Comparison of ENCODE assay signal across 19 cellular contexts in genomic region chr14:98290596-98290995, GRCh38.
DNase-seq lines count a peak whose midpoint lies in the region; ATAC-seq and TF ChIP-seq lines count a peak whose summit lies in the region.
"Had no signal": no experiment of that assay in that cellular context is flagged by ENCODE, and none has a peak within 500 bp of the region (broad histone marks: within the 10 kb centered on the region; RNA-seq: fewer than 3 reads in every experiment).

No MANE protein-coding gene starts in this region.

- TF ChIP-seq CTCF in kidney epithelial cell (IDR thresholded peaks at IDR 0.05; ENCODE audit: insufficient read depth, low read length, poor library complexity, severe bottlenecking), result no peak

- ATAC-seq in activated naive CD8-positive, alpha-beta T cell treated with anti-CD3 and anti-CD28 coated beads, Interleukin-2, amount 50 U/mL, for 24 hours, result peak; percentile 36
- ATAC-seq in HG03280 (IDR thresholded peaks at IDR 0.05; ENCODE audit: unreplicated experiment), result no peak
- ATAC-seq: K562, left lung, SK-N-SH treated with all-trans-retinoic acid at 6 μM for 48 hours had no signal

- no peak overlapping the region for H3K4me3 Mint-ChIP-seq in activated naive CD8-positive, alpha-beta T cell treated with anti-CD3 and anti-CD28 coated beads, Interleukin-2, amount 50 U/mL, for 24 hours
- no peak overlapping the region for H3K4me3 Mint-ChIP-seq in activated naive CD8-positive, alpha-beta T cell treated with anti-CD3 and anti-CD28 coated beads for 36 hours
- H3K4me3 Mint-ChIP-seq: HFFc6, neural progenitor cell had no signal

- H3K27me3 ChIP-seq in kidney epithelial cell (ENCODE audit: control insufficient read depth, insufficient read depth, low read length), result no peaks in the 10 kb centered on the region
- H3K27me3 ChIP-seq: left lung, neural progenitor cell had no signal

- peak; percentile 4 for DNase-seq in activated naive CD8-positive, alpha-beta T cell treated with anti-CD3 and anti-CD28 coated beads, Interleukin-2, amount 50 U/mL, for 24 hours
- DNase-seq in activated naive CD8-positive, alpha-beta T cell treated with anti-CD3 and anti-CD28 coated beads for 36 hours, result no peak
- DNase-seq in activated T-cell treated with anti-CD3 and anti-CD28 coated beads, Interleukin-2, amount 50 U/mL, for 48 hours, result peak; percentile 27 to 35
- peak; percentile 25 for DNase-seq in kidney epithelial cell (ENCODE audit: low read depth)
- no peak for DNase-seq in NCI-H2171 treated with DMSO at 0.1 percent for 48 hours (lab: John Stamatoyannopoulos, UW)
- no peak for DNase-seq in T-helper 2 cell
- DNase-seq: activated CD4-positive, alpha-beta T cell treated with anti-CD3 and anti-CD28 coated beads for 1 hour; caudate nucleus; EL; HFFc6; left lung; NCI-H187; NCI-H226; T1000 had no signal

- H3K36me3 Mint-ChIP-seq in activated naive CD8-positive, alpha-beta T cell treated with anti-CD3 and anti-CD28 coated beads, Interleukin-2, amount 50 U/mL, for 24 hours (ENCODE audit: low read depth), result no peaks in the 10 kb centered on the region
- no peaks in the 10 kb centered on the region for H3K36me3 Mint-ChIP-seq in activated naive CD8-positive, alpha-beta T cell treated with anti-CD3 and anti-CD28 coated beads for 36 hours
- H3K36me3 Mint-ChIP-seq: neural progenitor cell had no signal

- H3K9me3 Mint-ChIP-seq in activated naive CD8-positive, alpha-beta T cell treated with anti-CD3 and anti-CD28 coated beads, Interleukin-2, amount 50 U/mL, for 24 hours, result no peaks in the 10 kb centered on the region
- no peaks in the 10 kb centered on the region for H3K9me3 Mint-ChIP-seq in activated naive CD8-positive, alpha-beta T cell treated with anti-CD3 and anti-CD28 coated beads for 36 hours

- peaks cover 2% of the 10 kb centered on the region for H3K4me1 Mint-ChIP-seq in activated naive CD8-positive, alpha-beta T cell treated with anti-CD3 and anti-CD28 coated beads, Interleukin-2, amount 50 U/mL, for 24 hours
- peaks cover 4% of the 10 kb centered on the region for H3K4me1 Mint-ChIP-seq in activated naive CD8-positive, alpha-beta T cell treated with anti-CD3 and anti-CD28 coated beads for 36 hours
- H3K4me1 Mint-ChIP-seq: neural progenitor cell had no signal

- no peaks in the 10 kb centered on the region for H3K27me3 Mint-ChIP-seq in activated naive CD8-positive, alpha-beta T cell treated with anti-CD3 and anti-CD28 coated beads, Interleukin-2, amount 50 U/mL, for 24 hours
- H3K27me3 Mint-ChIP-seq in activated naive CD8-positive, alpha-beta T cell treated with anti-CD3 and anti-CD28 coated beads for 36 hours, result no peaks in the 10 kb centered on the region
- H3K27me3 Mint-ChIP-seq: progenitor cell of endocrine pancreas had no signal

- no peak overlapping the region for H3K27ac Mint-ChIP-seq in activated naive CD8-positive, alpha-beta T cell treated with anti-CD3 and anti-CD28 coated beads, Interleukin-2, amount 50 U/mL, for 24 hours
- H3K27ac Mint-ChIP-seq in activated naive CD8-positive, alpha-beta T cell treated with anti-CD3 and anti-CD28 coated beads for 36 hours, result no peak overlapping the region
- H3K27ac Mint-ChIP-seq: HFFc6, neural progenitor cell, progenitor cell of endocrine pancreas had no signal

- H3K4me3 ChIP-seq in kidney epithelial cell (ENCODE audit: low read depth, low read length), result no peak overlapping the region
- H3K4me3 ChIP-seq: K562, left lung, neural progenitor cell had no signal

- no peaks in the 10 kb centered on the region for H3K36me3 ChIP-seq in kidney epithelial cell (ENCODE audit: control insufficient read depth, insufficient read depth, low read length)
- H3K36me3 ChIP-seq: left lung, neural progenitor cell had no signal

Comparison
In these comparisons a context has a peak if more than half of its experiments do, and no peak if none do; other contexts are left out.
1. DNase-seq: peak in activated naive CD8-positive, alpha-beta T cell treated with anti-CD3 and anti-CD28 coated beads, Interleukin-2, amount 50 U/mL, for 24 hours (single experiment), activated T-cell treated with anti-CD3 and anti-CD28 coated beads, Interleukin-2, amount 50 U/mL, for 48 hours (2 of 2) and kidney epithelial cell (single experiment); none in activated naive CD8-positive, alpha-beta T cell treated with anti-CD3 and anti-CD28 coated beads for 36 hours (single experiment), NCI-H2171 treated with DMSO at 0.1 percent for 48 hours (single experiment) and T-helper 2 cell (0 of 5).